17 cellular contexts compared by ENCODE assay signal in the genomic region with DNA sequence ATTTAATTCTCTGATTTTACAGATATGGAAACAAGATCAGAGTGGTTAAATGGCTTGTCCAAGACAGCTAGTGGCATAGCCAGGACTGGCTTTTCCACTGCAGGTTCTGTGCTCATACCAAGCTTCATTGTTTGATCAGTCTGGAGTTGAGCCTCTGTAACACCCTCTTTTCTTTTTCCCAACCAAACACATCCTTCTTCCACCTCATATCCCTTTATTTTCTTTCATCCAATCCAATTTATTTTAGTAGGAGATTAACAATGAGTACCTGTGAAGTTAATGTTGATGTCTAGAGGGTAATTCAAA.
DNase-seq lines count a peak whose midpoint lies in the region; ATAC-seq and TF ChIP-seq lines count a peak whose summit lies in the region.
"Had no signal": no experiment of that assay in that cellular context is flagged by ENCODE, and none has a peak within 500 bp of the region (broad histone marks: within the 10 kb centered on the region; RNA-seq: fewer than 3 reads in every experiment).

No MANE protein-coding gene starts in this region.

- intact Hi-C loops in heart right ventricle (cut with DNase I) (loop anchor here in 8 of 10 donors (5.0 to 10.0 kb wide), 8 partner anchors 296 to 709 kb away; a partner anchor contains a TSS), Right ventricle myocardium inferior (cut with DNase I) (loop anchor here (2.0 to 10.0 kb wide), 3 partner anchors 299 to 451 kb away; a partner anchor contains a TSS), colonic mucosa (cut with DNase I) (loop anchor here (10.0 kb wide), 1 partner anchor 299 kb away; no protein-coding TSS in a partner anchor)

- H3K4me2 ChIP-seq in hepatocyte (no peak overlapping the region), smooth muscle cell (no peak overlapping the region)

- H3K9ac ChIP-seq in smooth muscle cell (ENCODE audit: low read depth): no peak overlapping the region
- no peak overlapping the region for H3K9ac ChIP-seq in colonic mucosa (ENCODE audit: low read depth in 2 of 2, low read length in 2 of 2)

- no peaks in the 10 kb centered on the region for H3K9me2 ChIP-seq in hepatocyte (replicated peaks; ENCODE audit: insufficient read depth)

- H3K4me1 ChIP-seq in heart right ventricle: peaks cover 0 to 19% (median 7%) of the 10 kb centered on the region in 9 donors
- peaks cover 19% of the 10 kb centered on the region for H3K4me1 ChIP-seq in hepatocyte (ENCODE audit: insufficient read depth)
- peaks cover 25% of the 10 kb centered on the region for H3K4me1 ChIP-seq in smooth muscle cell (ENCODE audit: low read depth)
- no peaks in the 10 kb centered on the region for H3K4me1 ChIP-seq in colonic mucosa
- H3K4me1 ChIP-seq: foreskin keratinocyte, vagina had no signal

- H3F3A ChIP-seq in smooth muscle cell (ENCODE audit: low read depth): no peaks in the 10 kb centered on the region

- H3K4me3 ChIP-seq in heart right ventricle (no peak overlapping the region), hepatocyte (no peak overlapping the region), smooth muscle cell (no peak overlapping the region), colonic mucosa (no peak overlapping the region)
- H3K4me3 ChIP-seq: mucosa of descending colon, vagina had no signal

- H3K79me2 ChIP-seq in hepatocyte: no peaks in the 10 kb centered on the region
- H3K79me2 ChIP-seq in smooth muscle cell (ENCODE audit: low read depth): no peaks in the 10 kb centered on the region

- H3K27me3 ChIP-seq in heart right ventricle (no peaks in the 10 kb centered on the region), hepatocyte (no peaks in the 10 kb centered on the region), smooth muscle cell (ENCODE audit: low read depth) (no peaks in the 10 kb centered on the region), colonic mucosa (no peaks in the 10 kb centered on the region)
- H3K27me3 ChIP-seq: foreskin keratinocyte, vagina had no signal

- ATAC-seq in heart right ventricle: peak in 4 of 8 donors; percentile 57 to 70 (median 65)
- ATAC-seq in Right ventricle myocardium inferior: no peak
- ATAC-seq: activated CD8-positive, alpha-beta T cell treated with anti-CD3 and anti-CD28 coated beads for 36 hours; activated T-cell treated with anti-CD3 and anti-CD28 coated beads, Interleukin-2, amount 50 U/mL, for 4 hours; foreskin keratinocyte had no signal

- no peaks in the 10 kb centered on the region for H3K36me3 ChIP-seq in heart right ventricle
- H3K36me3 ChIP-seq in hepatocyte (replicated peaks; ENCODE audit: insufficient read depth, low read depth): no peaks in the 10 kb centered on the region
- no peaks in the 10 kb centered on the region for H3K36me3 ChIP-seq in smooth muscle cell (ENCODE audit: low read depth)
- H3K36me3 ChIP-seq in colonic mucosa: no peaks in the 10 kb centered on the region
- H3K36me3 ChIP-seq: vagina had no signal

- no peak for TF ChIP-seq CTCF in heart right ventricle (IDR thresholded peaks at IDR 0.05)
- no peak for TF ChIP-seq CTCF in hepatocyte (IDR thresholded peaks at IDR 0.05; ENCODE audit: poor library complexity)
- TF ChIP-seq CTCF in smooth muscle cell (IDR thresholded peaks at IDR 0.05; ENCODE audit: borderline replicate concordance, insufficient read depth, poor library complexity, severe bottlenecking): no peak
- no peak for TF ChIP-seq CTCF in colonic mucosa (IDR thresholded peaks at IDR 0.05)

- H3K9me3 ChIP-seq in heart right ventricle: no peaks in the 10 kb centered on the region
- no peaks in the 10 kb centered on the region for H3K9me3 ChIP-seq in hepatocyte (ENCODE audit: low read depth)
- H3K9me3 ChIP-seq in smooth muscle cell (replicated peaks; ENCODE audit: low read depth): no peaks in the 10 kb centered on the region
- no peaks in the 10 kb centered on the region for H3K9me3 ChIP-seq in colonic mucosa
- H3K9me3 ChIP-seq: mucosa of descending colon, vagina had no signal

- peak overlapping the region in 8 of 10 donors; percentile 11 to 67 (median 22) for H3K27ac ChIP-seq in heart right ventricle
- peak overlapping the region; percentile 1 for H3K27ac ChIP-seq in hepatocyte
- H3K27ac ChIP-seq in smooth muscle cell (ENCODE audit: low read depth): no peak overlapping the region
- H3K27ac ChIP-seq in colonic mucosa: no peak overlapping the region
- H3K27ac ChIP-seq: foreskin keratinocyte, vagina had no signal

- H4K20me1 ChIP-seq in hepatocyte (ENCODE audit: insufficient read depth, poor library complexity, severe bottlenecking) (no peaks in the 10 kb centered on the region), smooth muscle cell (ENCODE audit: low read depth) (no peaks in the 10 kb centered on the region)

- DNase-seq in heart right ventricle (no peak), Right ventricle myocardium inferior (ENCODE audit: missing footprints) (no peak), NCI-H345 treated with DMSO at 0.1 percent for 48 hours (lab: John Stamatoyannopoulos, UW; ENCODE audit: unreplicated experiment) (peak; percentile 80), hepatocyte (ENCODE audit: low spot score) (no peak), smooth muscle cell (lab: John Stamatoyannopoulos, UW; ENCODE audit: unreplicated experiment) (no peak), superior temporal gyrus (ENCODE audit: extremely low spot score) (no peak), colonic mucosa (no peak), GDM1 (lab: John Stamatoyannopoulos, UW) (no peak)
- DNase-seq: activated CD4-positive, CD25-positive, alpha-beta regulatory T cell; activated CD8-positive, alpha-beta T cell treated with anti-CD3 and anti-CD28 coated beads for 36 hours; activated T-cell treated with anti-CD3 and anti-CD28 coated beads, Interleukin-2, amount 50 U/mL, for 4 hours; foreskin keratinocyte; NCI-H2227 treated with DMSO at 0.1 percent for 48 hours; SIG-M5; stimulated activated CD4-positive, alpha-beta T cell treated with anti-CD3 and anti-CD28 coated beads, Interleukin-2, amount 100 ng/mL, for 48 hours had no signal

- H2AFZ ChIP-seq in hepatocyte (peak overlapping the region; percentile 18), smooth muscle cell (ENCODE audit: low read depth) (peak overlapping the region; percentile 44)

Comparison
In these comparisons a context has a peak if more than half of its experiments do, and no peak if none do; other contexts are left out.
1. H3K27ac ChIP-seq: peak in heart right ventricle (8 of 10) and hepatocyte (single experiment); none in smooth muscle cell (single experiment) and colonic mucosa (single experiment).